Comparison of ENCODE assay signal across 12 cellular contexts in the genomic region with DNA sequence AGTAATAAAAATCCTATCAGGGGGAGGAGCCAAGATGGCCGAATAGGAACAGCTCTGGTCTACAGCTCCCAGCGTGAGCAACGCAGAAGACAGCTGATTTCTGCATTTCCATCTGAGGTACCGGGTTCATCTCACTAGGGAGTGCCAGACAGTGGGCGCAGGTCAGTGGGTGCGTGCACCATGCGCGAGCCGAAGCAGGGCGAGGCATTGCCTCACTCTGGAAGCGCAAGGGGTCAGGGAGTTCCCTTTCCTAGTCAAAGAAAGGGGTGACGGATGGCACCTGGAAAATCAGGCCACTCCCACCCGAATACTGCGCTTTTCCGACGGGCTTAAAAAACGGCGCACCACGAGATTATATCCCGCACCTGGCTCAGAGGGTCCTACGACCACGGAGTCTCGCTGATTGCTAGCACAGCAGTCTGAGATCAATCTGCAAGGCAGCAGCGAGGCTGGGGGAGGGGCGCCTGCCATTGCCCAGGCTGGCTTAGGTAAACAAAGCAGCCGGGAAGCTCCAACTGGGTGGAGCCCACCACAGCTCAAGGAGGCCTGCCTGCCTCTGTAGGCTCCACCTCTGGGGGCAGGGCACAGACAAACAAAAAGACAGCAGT. TPM values are rescaled to one million over a fixed set of nuclear protein-coding genes. Genes with fewer than 3 reads are reported as not detected.
"Had no signal": no experiment of that assay in that cellular context is flagged by ENCODE, and none has a peak within 500 bp of the region (broad histone marks: within the 10 kb centered on the region; RNA-seq: fewer than 3 reads in every experiment).

No MANE protein-coding gene starts in this region.

RNA-seq across cellular contexts. Expression of a gene that starts 33.8 kb away (rescaled TPM):
- total RNA-seq: chondrocyte had no signal
- polyA plus RNA-seq: cardiac muscle cell had no signal

RNA-seq across cellular contexts. Expression of a gene that starts 57.6 kb away (rescaled TPM):
- total RNA-seq: activated B cell treated with CpG ODN at 0.5 μM for 24 hours; activated CD4-positive, alpha-beta memory T cell treated with anti-CD3 and anti-CD28 coated beads, Interleukin-2, amount 10 ng/mL, durations not matched to agents 7 days and 5 days; activated CD4-positive, alpha-beta T cell treated with anti-CD3 and anti-CD28 coated beads, Interleukin-2, amount 10 ng/mL, durations not matched to agents 7 days and 5 days; activated CD8-positive, alpha-beta memory T cell treated with anti-CD3 and anti-CD28 coated beads, Interleukin-2, amount 10 ng/mL, durations not matched to agents 7 days and 5 days; activated CD8-positive, alpha-beta T cell treated with anti-CD3 and anti-CD28 coated beads, Interleukin-2, amount 10 ng/mL, durations not matched to agents 7 days and 5 days; activated naive CD8-positive, alpha-beta T cell treated with anti-CD3 and anti-CD28 coated beads, Interleukin-2, amount 10 ng/mL, durations not matched to agents 7 days and 5 days; activated T-helper 2 cell treated with anti-CD3 and anti-CD28 coated beads, Interferon-gamma antibody, Interleukin-2, Interleukin-4, amounts not matched to agents 10 μg/mL and 5 μg/mL and 100 μg/mL, durations not matched to agents 14 hours and 24 hours and 36 hours; ascending aorta; cardiac muscle cell; chondrocyte; T-helper 17 cell; T-helper 2 cell treated with Interferon-gamma antibody and Interleukin-4, amounts not matched to agents 100 ng/mL and 5 ng/mL, for 36 hours had no signal
- polyA plus RNA-seq: cardiac muscle cell had no signal
